17 cellular contexts compared by ENCODE assay signal in the genomic region with DNA sequence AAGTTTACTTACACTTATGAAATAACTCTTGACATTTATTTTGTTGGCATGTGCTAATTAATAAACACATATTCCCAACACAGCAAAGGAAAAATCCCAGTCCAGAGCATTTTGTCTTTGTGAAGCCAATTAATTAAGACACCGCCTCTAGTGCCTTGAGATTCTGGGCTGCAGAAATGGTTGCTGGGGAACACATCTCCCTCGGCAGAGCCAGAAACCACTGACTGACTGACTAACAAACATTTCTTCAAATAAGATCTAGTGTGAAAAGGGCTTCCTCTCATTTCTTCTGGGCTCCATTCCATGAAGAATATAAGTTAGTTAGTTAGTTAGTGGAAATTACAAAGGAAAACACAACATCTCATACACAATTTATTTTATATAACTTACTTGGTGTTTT.
"Had no signal": no experiment of that assay in that cellular context is flagged by ENCODE, and none has a peak within 500 bp of the region (broad histone marks: within the 10 kb centered on the region; RNA-seq: fewer than 3 reads in every experiment).

No MANE protein-coding gene starts in this region.

- H3K27ac Mint-ChIP-seq: dendritic cell treated with granulocyte-macrophage colony-stimulating factor and Interleukin-4, amounts not matched to agents 40 ng/mL and 50 ng/mL, for 4 days; effector memory CD8-positive, alpha-beta T cell; natural killer cell had no signal

- DNase-seq: effector memory CD8-positive, alpha-beta T cell; foreskin keratinocyte; kidney glomerular epithelial cell; mammary epithelial cell; natural killer cell; sigmoid colon; stimulated activated naive CD4-positive, alpha-beta T cell; stomach; trophoblast cell had no signal

- H3K9me3 Mint-ChIP-seq: dendritic cell treated with granulocyte-macrophage colony-stimulating factor and Interleukin-4, amounts not matched to agents 40 ng/mL and 50 ng/mL, for 4 days; effector memory CD8-positive, alpha-beta T cell; natural killer cell; neural crest cell had no signal

- H3K4me1 ChIP-seq: foreskin keratinocyte had no signal

- H3K27me3 ChIP-seq: esophagus muscularis mucosa, foreskin keratinocyte, hepatocyte, right atrium auricular region, sigmoid colon, stomach had no signal

- H3K4me3 ChIP-seq: esophagus muscularis mucosa, hepatocyte, right atrium auricular region, sigmoid colon, skin epidermis, stomach had no signal

- H3K4me1 Mint-ChIP-seq: natural killer cell, neural crest cell had no signal

- H3K27ac ChIP-seq: epithelial cell of prostate, foreskin keratinocyte, hepatocyte, right atrium auricular region, skin epidermis, stomach had no signal

- ATAC-seq: effector memory CD8-positive, alpha-beta T cell; foreskin keratinocyte; left lobe of liver; natural killer cell had no signal

- H3K27me3 Mint-ChIP-seq: dendritic cell treated with granulocyte-macrophage colony-stimulating factor and Interleukin-4, amounts not matched to agents 40 ng/mL and 50 ng/mL, for 4 days; effector memory CD8-positive, alpha-beta T cell had no signal

- H3K9me3 ChIP-seq: esophagus muscularis mucosa, right atrium auricular region, sigmoid colon, stomach had no signal

- H3K4me3 Mint-ChIP-seq: dendritic cell treated with granulocyte-macrophage colony-stimulating factor and Interleukin-4, amounts not matched to agents 40 ng/mL and 50 ng/mL, for 4 days; effector memory CD8-positive, alpha-beta T cell; natural killer cell; neural crest cell had no signal
